ENCODE assay signal across 26 cellular contexts in the genomic region with DNA sequence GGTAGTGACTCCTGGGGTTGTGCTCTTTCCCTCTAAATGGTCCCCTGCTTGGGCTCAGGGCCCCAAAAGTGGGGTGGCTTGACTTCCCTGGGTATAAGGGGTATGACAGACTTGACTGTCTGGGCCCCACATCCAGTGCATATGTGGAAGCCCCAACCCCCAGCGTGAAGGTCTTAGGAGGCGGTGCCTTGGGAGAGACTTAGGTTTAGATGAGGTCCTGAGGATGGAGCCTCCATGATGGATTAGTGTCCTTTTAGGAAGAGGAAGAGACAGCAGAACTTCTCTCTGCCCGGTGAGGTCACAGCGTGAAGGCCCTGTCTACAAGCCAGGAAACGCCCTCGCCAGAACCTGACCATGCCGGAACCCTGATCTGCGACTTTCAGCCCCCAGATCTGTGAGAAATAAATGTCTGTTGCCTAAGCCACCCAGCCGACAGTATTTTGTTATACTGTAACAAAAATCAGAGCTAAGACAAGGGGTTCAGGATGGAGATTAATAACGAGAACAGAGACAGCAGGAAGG. TPM values are rescaled to one million over a fixed set of nuclear protein-coding genes. Genes with fewer than 3 reads are reported as not detected.
DNase-seq lines count a peak whose midpoint lies in the region; ATAC-seq and TF ChIP-seq lines count a peak whose summit lies in the region.
"Had no signal": no experiment of that assay in that cellular context is flagged by ENCODE, and none has a peak within 500 bp of the region (broad histone marks: within the 10 kb centered on the region; RNA-seq: fewer than 3 reads in every experiment).

No MANE protein-coding gene starts in this region.

- no peak for DNase-seq in adrenal gland
- no peak for DNase-seq in heart right ventricle
- DNase-seq in mesothelial cell of epicardium (ENCODE audit: low spot score in 2 of 2, unreplicated experiment in 2 of 2), result no peak
- DNase-seq in testis, result peak; percentile 51
- DNase-seq in DMS114 treated with DMSO at 0.1 percent for 48 hours (lab: John Stamatoyannopoulos, UW; ENCODE audit: unreplicated experiment), result no peak
- DNase-seq in globus pallidus (ENCODE audit: low spot score), result no peak
- no peak for DNase-seq in NOMO-1 treated with dmso at 0.1 percent for 144 hours (lab: John Stamatoyannopoulos, UW; ENCODE audit: unreplicated experiment)
- no peak for DNase-seq in head of caudate nucleus
- DNase-seq: activated CD4-positive, alpha-beta T cell treated with anti-CD3 and anti-CD28 coated beads, Interleukin-2, amount 50 U/mL, for 4 hours; activated CD8-positive, alpha-beta memory T cell treated with anti-CD3 and anti-CD28 coated beads, Interleukin-2, amount 50 U/mL, for 4 hours; DMS 273 treated with DMSO at 0.1 percent for 48 hours; hypothalamus; NCI-H1417; NCI-H2081; NCI-H446; NCI-H82; stimulated activated CD4-positive, alpha-beta T cell treated with anti-CD3 and anti-CD28 coated beads, Interleukin-4, amount 100 ng/mL, for 1 hour had no signal

- H3K9me3 Mint-ChIP-seq in mesothelial cell of epicardium, result no peaks in the 10 kb centered on the region
- H3K9me3 Mint-ChIP-seq: activated T-helper 2 cell treated with anti-CD3 and anti-CD28 coated beads, Interferon-gamma antibody, Interleukin-2, Interleukin-4, amounts not matched to agents 10 μg/mL and 5 μg/mL and 100 μg/mL, durations not matched to agents 14 hours and 24 hours and 36 hours; CD14-positive monocyte; IgD-negative memory B cell; stimulated activated memory B cell treated with anti-CD40 and anti-IgM and Interleukin-4, amounts not matched to agents 10 μg/mL and 1 μg/mL and 100 μg/mL, for 72 hours; T-helper 2 cell treated with Interferon-gamma antibody and Interleukin-4, amounts not matched to agents 5 μg/mL and 100 μg/mL, for 36 hours had no signal

- H3K9me3 ChIP-seq in adrenal gland (replicated peaks in 1 of 3), result no peaks in the 10 kb centered on the region
- H3K9me3 ChIP-seq in heart right ventricle, result no peaks in the 10 kb centered on the region
- no peaks in the 10 kb centered on the region for H3K9me3 ChIP-seq in testis
- H3K9me3 ChIP-seq: neutrophil, thoracic aorta had no signal

- peaks cover 9% of the 10 kb centered on the region for H3K4me1 Mint-ChIP-seq in mesothelial cell of epicardium
- H3K4me1 Mint-ChIP-seq: CD14-positive monocyte had no signal

- TF ChIP-seq CTCF in adrenal gland (IDR thresholded peaks at IDR 0.05), result no peak
- TF ChIP-seq CTCF in heart right ventricle (IDR thresholded peaks at IDR 0.05), result no peak
- TF ChIP-seq CTCF in mesothelial cell of epicardium (IDR thresholded peaks at IDR 0.05; ENCODE audit: unreplicated experiment), result no peak
- no peak for TF ChIP-seq CTCF in testis (IDR thresholded peaks at IDR 0.05)

- H3K4me1 ChIP-seq in adrenal gland (replicated peaks in 1 of 2) (no peaks in the 10 kb centered on the region), heart right ventricle (peaks cover 29 to 97% (median 64%) of the 10 kb centered on the region in 9 donors), testis (peaks cover 11% of the 10 kb centered on the region)

- H3K4me3 Mint-ChIP-seq in mesothelial cell of epicardium, result no peak overlapping the region
- H3K4me3 Mint-ChIP-seq: activated naive CD8-positive, alpha-beta T cell; CD14-positive monocyte; IgD-negative memory B cell; stimulated activated memory B cell treated with anti-CD40 and anti-IgM and Interleukin-4, amounts not matched to agents 10 μg/mL and 1 μg/mL and 100 μg/mL, for 72 hours; T-helper 2 cell treated with Interferon-gamma antibody and Interleukin-4, amounts not matched to agents 5 μg/mL and 100 μg/mL, for 36 hours had no signal

- peak in 3 of 8 donors; percentile 16 to 40 (median 25) for ATAC-seq in heart right ventricle
- ATAC-seq: stimulated activated memory B cell treated with anti-CD40 and anti-IgM and Interleukin-4, amounts not matched to agents 10 μg/mL and 1 μg/mL and 100 μg/mL, for 72 hours had no signal

- no peaks in the 10 kb centered on the region for H3K27me3 Mint-ChIP-seq in mesothelial cell of epicardium (ENCODE audit: low read depth)
- H3K27me3 Mint-ChIP-seq: activated naive CD8-positive, alpha-beta T cell; IgD-negative memory B cell; stimulated activated memory B cell treated with anti-CD40 and anti-IgM and Interleukin-4, amounts not matched to agents 10 μg/mL and 1 μg/mL and 100 μg/mL, for 72 hours had no signal

- intact Hi-C loops in adrenal gland (cut with DNase I) (no loop called here), heart right ventricle (cut with DNase I) (no loop called here), testis (cut with DNase I; ENCODE audit: low total_unique reads) (no loop called here), head of caudate nucleus (cut with DNase I) (no loop called here)

- no peaks in the 10 kb centered on the region for H3K36me3 ChIP-seq in adrenal gland (replicated peaks in 1 of 2)
- H3K36me3 ChIP-seq in heart right ventricle, result no peaks in the 10 kb centered on the region
- H3K36me3 ChIP-seq in testis (ENCODE audit: low read depth, missing control alignments), result no peaks in the 10 kb centered on the region
- H3K36me3 ChIP-seq: neutrophil, thoracic aorta had no signal

- 65 to 74% (median 69%) methylated on average over 5 to 10 of the region's 10 CpGs for WGBS in adrenal gland, 4 donors
- WGBS in heart right ventricle, 2 donors, result 61 to 79% methylated on average over 10 of the region's 10 CpGs
- 60 to 77% methylated on average over 8 to 10 of the region's 10 CpGs for WGBS in testis, 2 donors

- no peak for TF ChIP-seq POLR2A in adrenal gland (IDR thresholded peaks at IDR 0.05)
- TF ChIP-seq POLR2A in testis (IDR thresholded peaks at IDR 0.05), result no peak

- peaks cover 4% of the 10 kb centered on the region for H3K36me3 Mint-ChIP-seq in mesothelial cell of epicardium
- H3K36me3 Mint-ChIP-seq: activated naive CD8-positive, alpha-beta T cell; CD14-positive monocyte; stimulated activated memory B cell treated with anti-CD40 and anti-IgM and Interleukin-4, amounts not matched to agents 10 μg/mL and 1 μg/mL and 100 μg/mL, for 72 hours had no signal

- H3K27me3 ChIP-seq in adrenal gland (no peaks in the 10 kb centered on the region), heart right ventricle (no peaks in the 10 kb centered on the region), testis (no peaks in the 10 kb centered on the region)
- H3K27me3 ChIP-seq: neutrophil had no signal

- H3K4me3 ChIP-seq in adrenal gland (no peak overlapping the region), heart right ventricle (no peak overlapping the region), testis (no peak overlapping the region)
- H3K4me3 ChIP-seq: thoracic aorta had no signal

- peak overlapping the region; percentile 50 for H3K27ac Mint-ChIP-seq in mesothelial cell of epicardium
- H3K27ac Mint-ChIP-seq: activated naive CD8-positive, alpha-beta T cell; activated T-helper 2 cell treated with anti-CD3 and anti-CD28 coated beads, Interferon-gamma antibody, Interleukin-2, Interleukin-4, amounts not matched to agents 10 μg/mL and 5 μg/mL and 100 μg/mL, durations not matched to agents 14 hours and 24 hours and 36 hours; CD14-positive monocyte; IgD-negative memory B cell; stimulated activated memory B cell treated with anti-CD40 and anti-IgM and Interleukin-4, amounts not matched to agents 10 μg/mL and 1 μg/mL and 100 μg/mL, for 72 hours; T-helper 2 cell treated with Interferon-gamma antibody and Interleukin-4, amounts not matched to agents 5 μg/mL and 100 μg/mL, for 36 hours had no signal

- H3K27ac ChIP-seq in adrenal gland (peak overlapping the region in 3 of 5 donors; percentile 13 to 76 (median 38)), heart right ventricle (peak overlapping the region; percentile 60 to 90 (median 80)), testis (peak overlapping the region; percentile 77 to 82)
- H3K27ac ChIP-seq: neutrophil, thoracic aorta, VCaP had no signal

RNA-seq across cellular contexts. Expression of a gene that starts 23.8 kb away (rescaled TPM):
- 10 to 100 TPM; 28.1 to 99.6 (median 42.4) TPM for total RNA-seq in adrenal gland
- polyA plus RNA-seq in adrenal gland, result 10 to 100 TPM; 10.2 to 44.2 (median 21.3) TPM
- 100 to 1,000 TPM in 1 of 10 donors, 10 to 100 TPM in 9; 43.7 to 162 (median 71.0) TPM for total RNA-seq in heart right ventricle
- 10 to 100 TPM; 34.4 to 41.3 TPM for polyA plus RNA-seq in heart right ventricle
- 213 to 245 TPM (median 216 TPM) in 3 replicates for total RNA-seq in mesothelial cell of epicardium
- total RNA-seq in testis, result 10 to 100 TPM; 15.4 to 19.4 TPM
- 27.3 TPM for polyA plus RNA-seq in testis (ENCODE audit: insufficient read depth, low read depth, low replicate concordance)
